21 cellular contexts compared by ENCODE assay signal in the genomic region with DNA sequence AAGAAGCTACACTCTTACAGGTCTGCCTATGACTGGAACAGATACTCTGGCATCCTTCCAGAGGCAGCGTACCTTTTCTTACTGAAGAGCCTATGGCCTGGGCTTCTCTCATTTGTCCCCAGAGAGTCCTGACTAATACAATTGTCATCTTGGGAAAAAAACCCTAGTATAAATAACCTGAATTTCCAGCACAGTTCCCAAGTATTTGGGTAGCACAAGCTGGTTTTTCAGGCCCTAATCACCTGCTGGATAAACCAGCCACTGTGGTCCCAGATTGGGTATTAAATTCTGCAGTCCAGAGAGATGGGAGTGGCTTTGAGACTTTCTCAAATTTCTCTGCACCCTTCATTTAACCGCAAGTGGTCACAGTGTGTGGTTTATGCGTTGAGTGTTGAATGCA.
DNase-seq lines count a peak whose midpoint lies in the region; ATAC-seq and TF ChIP-seq lines count a peak whose summit lies in the region.
"Had no signal": no experiment of that assay in that cellular context is flagged by ENCODE, and none has a peak within 500 bp of the region (broad histone marks: within the 10 kb centered on the region; RNA-seq: fewer than 3 reads in every experiment).

No MANE protein-coding gene starts in this region.

- H3K36me3 ChIP-seq in upper lobe of right lung = no peaks in the 10 kb centered on the region
- H3K36me3 ChIP-seq: neutrophil, tibial artery had no signal

- no peaks in the 10 kb centered on the region for H3K9me3 ChIP-seq in upper lobe of right lung
- H3K9me3 ChIP-seq: body of pancreas, mucosa of descending colon, neutrophil, tibial artery had no signal

- DNase-seq in SIG-M5 treated with dmso at 0.1 percent for 504 hours (lab: John Stamatoyannopoulos, UW; ENCODE audit: unreplicated experiment) = peak; percentile 56
- no peak for DNase-seq in SIG-M5 (lab: John Stamatoyannopoulos, UW)
- peak; percentile 7 for DNase-seq in NCI-H2171 (lab: John Stamatoyannopoulos, UW)
- DNase-seq in epithelial cell of prostate (ENCODE audit: low read depth, low spot score) = peak; percentile 60
- no peak for DNase-seq in upper lobe of right lung
- no peak for DNase-seq in hippocampal formation (lab: John Stamatoyannopoulos, UW)
- no peak for DNase-seq in Calu3
- DNase-seq in stimulated activated naive CD4-positive, alpha-beta T cell (lab: John Stamatoyannopoulos, UW) = no peak
- DNase-seq: activated CD4-positive, CD25-positive, alpha-beta regulatory T cell; activated naive CD8-positive, alpha-beta T cell treated with anti-CD3 and anti-CD28 coated beads for 36 hours; body of pancreas; H7; mucosa of descending colon; NCI-H1436; retina; stimulated activated naive B cell treated with anti-CD40 and anti-IgM and Interleukin-4, amounts not matched to agents 10 μg/mL and 1 μg/mL and 100 μg/mL, for 72 hours; tibial artery had no signal

- no peaks in the 10 kb centered on the region for H3K4me1 ChIP-seq in upper lobe of right lung
- H3K4me1 ChIP-seq: body of pancreas had no signal

- no peak overlapping the region for H3K27ac Mint-ChIP-seq in Calu3 (ENCODE audit: unreplicated experiment)
- H3K27ac Mint-ChIP-seq: activated naive CD8-positive, alpha-beta T cell treated with anti-CD3 and anti-CD28 coated beads for 36 hours; activated T-helper 1 cell treated with anti-CD3 and anti-CD28 coated beads, Interleukin-12 subunit alpha, Interleukin-12 subunit beta, Interleukin-2, Interleukin-4 antibody, amounts not matched to agents 30 ng/mL and 10 ng/mL and 1 ng/mL, durations not matched to agents 14 hours and 24 hours and 36 hours; stimulated activated naive B cell treated with anti-CD40 and anti-IgM and Interleukin-4, amounts not matched to agents 10 μg/mL and 1 μg/mL and 100 μg/mL, for 72 hours had no signal

- H3K4me1 Mint-ChIP-seq in Calu3 (ENCODE audit: low read depth, unreplicated experiment) = peaks cover 5% of the 10 kb centered on the region
- H3K4me1 Mint-ChIP-seq: activated naive CD8-positive, alpha-beta T cell treated with anti-CD3 and anti-CD28 coated beads for 36 hours had no signal

- no peaks in the 10 kb centered on the region for H3K27me3 Mint-ChIP-seq in Calu3 (ENCODE audit: unreplicated experiment)

- H3K9me3 Mint-ChIP-seq in Calu3 (ENCODE audit: low read depth, unreplicated experiment) = peaks cover 3% of the 10 kb centered on the region
- H3K9me3 Mint-ChIP-seq: activated naive CD8-positive, alpha-beta T cell treated with anti-CD3 and anti-CD28 coated beads for 36 hours; activated T-helper 1 cell treated with anti-CD3 and anti-CD28 coated beads, Interleukin-12 subunit alpha, Interleukin-12 subunit beta, Interleukin-2, Interleukin-4 antibody, amounts not matched to agents 30 ng/mL and 10 ng/mL and 1 ng/mL, durations not matched to agents 14 hours and 24 hours and 36 hours had no signal

- TF ChIP-seq CTCF in upper lobe of right lung (IDR thresholded peaks at IDR 0.05) (no peak), Calu3 (IDR thresholded peaks at IDR 0.05; ENCODE audit: unreplicated experiment) (no peak)

- no peak overlapping the region for H3K4me3 Mint-ChIP-seq in Calu3 (ENCODE audit: low read depth, unreplicated experiment)
- H3K4me3 Mint-ChIP-seq: activated naive CD8-positive, alpha-beta T cell treated with anti-CD3 and anti-CD28 coated beads for 36 hours; activated T-helper 1 cell treated with anti-CD3 and anti-CD28 coated beads, Interleukin-12 subunit alpha, Interleukin-12 subunit beta, Interleukin-2, Interleukin-4 antibody, amounts not matched to agents 30 ng/mL and 10 ng/mL and 1 ng/mL, durations not matched to agents 14 hours and 24 hours and 36 hours; stimulated activated naive B cell treated with anti-CD40 and anti-IgM and Interleukin-4, amounts not matched to agents 10 μg/mL and 1 μg/mL and 100 μg/mL, for 72 hours had no signal

- no peaks in the 10 kb centered on the region for H3K27me3 ChIP-seq in upper lobe of right lung
- H3K27me3 ChIP-seq: body of pancreas, tibial artery had no signal

- H3K27ac ChIP-seq in epithelial cell of prostate (no peak overlapping the region), upper lobe of right lung (no peak overlapping the region)
- H3K27ac ChIP-seq: body of pancreas, KMS-11, neutrophil, tibial artery had no signal

- no peaks in the 10 kb centered on the region for H3K36me3 Mint-ChIP-seq in Calu3 (ENCODE audit: insufficient read depth, unreplicated experiment)
- H3K36me3 Mint-ChIP-seq: activated naive CD8-positive, alpha-beta T cell treated with anti-CD3 and anti-CD28 coated beads for 36 hours; stimulated activated naive B cell treated with anti-CD40 and anti-IgM and Interleukin-4, amounts not matched to agents 10 μg/mL and 1 μg/mL and 100 μg/mL, for 72 hours had no signal

- intact Hi-C loops in upper lobe of right lung (cut with DNase I) = no loop called here
- intact Hi-C loops in Calu3 (cut with micrococcal nuclease; ENCODE audit: unreplicated experiment) = no loop called here

- no TSS peak for BruUV-seq in Calu3 (replicated peaks; lab: Mats Ljungman, UMichigan)

- CTCF ChIA-PET in Calu3 (lab: Charles Lee) = interaction anchor here (0.6 to 1.4 kb wide), 3 partner anchors 13 to 170 kb away, joined by 3 to 4 read pairs (median 3); no protein-coding TSS in a partner anchor

- peak; percentile 31 for ATAC-seq in upper lobe of right lung
- ATAC-seq: body of pancreas; left lobe of liver; mucosa of descending colon; stimulated activated naive B cell treated with anti-CD40 and anti-IgM and Interleukin-4, amounts not matched to agents 10 μg/mL and 1 μg/mL and 100 μg/mL, for 72 hours had no signal

- no peak overlapping the region for H3K4me3 ChIP-seq in upper lobe of right lung
- H3K4me3 ChIP-seq: body of pancreas, mucosa of descending colon, tibial artery had no signal

Comparison
In these comparisons a context has a peak if more than half of its experiments do, and no peak if none do; other contexts are left out.
1. DNase-seq: peak in SIG-M5 treated with dmso at 0.1 percent for 504 hours (single experiment), NCI-H2171 (single experiment) and epithelial cell of prostate (single experiment); none in SIG-M5 (single experiment), upper lobe of right lung (single experiment), hippocampal formation (0 of 2), Calu3 (single experiment) and stimulated activated naive CD4-positive, alpha-beta T cell (0 of 6).